ENCODE assay signal across 8 cellular contexts in genomic region chr9:137295313-137296213, GRCh38. TPM values are rescaled to one million over a fixed set of nuclear protein-coding genes. Genes with fewer than 3 reads are reported as not detected.
A peak's percentile ranks its signal among the peaks of the same experiment; 100 is the strongest.
DNase-seq lines count a peak whose midpoint lies in the region; ATAC-seq and TF ChIP-seq lines count a peak whose summit lies in the region.

No MANE protein-coding gene starts in this region.

- peaks cover 2% of the 10 kb centered on the region for H3K79me1 ChIP-seq in neuronal stem cell (ENCODE audit: low read depth, low read length)

- H3K9me3 ChIP-seq in HUES6 (ENCODE audit: control insufficient read depth, insufficient read depth, low read depth, low read length) (no peaks in the 10 kb centered on the region), esophagus (ENCODE audit: control insufficient read depth in 2 of 2, insufficient read depth in 1 of 2, low read depth in 1 of 2, low read length in 1 of 2) (no peaks in the 10 kb centered on the region), neuronal stem cell (replicated peaks in 1 of 2; ENCODE audit: control insufficient read depth in 2 of 2, insufficient read depth in 1 of 2, low read depth in 1 of 2, low read length in 2 of 2) (peaks cover 0 to 10% of the 10 kb centered on the region in 2 donors)

- H3K14ac ChIP-seq in neuronal stem cell (ENCODE audit: low read length): no peak overlapping the region

- H3K27ac ChIP-seq in HUES6 (ENCODE audit: low read depth, low read length) (no peak overlapping the region), esophagus (ENCODE audit: low read depth in 2 of 2, low read length in 1 of 2) (peak overlapping the region in 1 of 2 donors; percentile 43), neuronal stem cell (replicated peaks; ENCODE audit: low read length) (peak overlapping the region; percentile 75)

- peak overlapping the region; percentile 83 for H3K4me2 ChIP-seq in neuronal stem cell (ENCODE audit: insufficient read depth, low read length, poor library complexity, severe bottlenecking)

- no peak overlapping the region for H3K23ac ChIP-seq in neuronal stem cell (ENCODE audit: low read depth, low read length, poor library complexity)

- H2BK12ac ChIP-seq in neuronal stem cell (ENCODE audit: low read length): peak overlapping the region; percentile 73

- peak overlapping the region; percentile 97 for H3K18ac ChIP-seq in neuronal stem cell (ENCODE audit: low read length)

- peak overlapping the region; percentile 97 for H2BK120ac ChIP-seq in neuronal stem cell (ENCODE audit: low read depth, low read length)

- H3K9ac ChIP-seq in HUES6 (ENCODE audit: low read length): no peak overlapping the region
- H3K9ac ChIP-seq in neuronal stem cell (ENCODE audit: low read depth, low read length, poor library complexity): peak overlapping the region; percentile 86

- no peak for ATAC-seq in GM21825 (IDR thresholded peaks at IDR 0.05; ENCODE audit: unreplicated experiment)
- ATAC-seq in HG03469 (IDR thresholded peaks at IDR 0.05; ENCODE audit: unreplicated experiment): no peak

- peak; percentile 63 for TF ChIP-seq CTCF in GM12873 (IDR thresholded peaks at IDR 0.05; ENCODE audit: insufficient read depth, low read depth, low read length, missing control alignments)

- no peaks in the 10 kb centered on the region for H3K36me3 ChIP-seq in HUES6 (ENCODE audit: control insufficient read depth, insufficient read depth, low read length)
- H3K36me3 ChIP-seq in esophagus (ENCODE audit: control insufficient read depth in 2 of 2, insufficient read depth in 2 of 2, low read length in 1 of 2): peaks cover 0 to 2% of the 10 kb centered on the region in 2 donors
- H3K36me3 ChIP-seq in neuronal stem cell (replicated peaks in 1 of 2; ENCODE audit: control insufficient read depth in 2 of 2, insufficient read depth in 2 of 2, low read length in 2 of 2): peaks cover 5 to 14% of the 10 kb centered on the region in 2 donors

- H3K27me3 ChIP-seq in HUES6 (ENCODE audit: control insufficient read depth, insufficient read depth, low read length): peaks cover 51% of the 10 kb centered on the region
- no peaks in the 10 kb centered on the region for H3K27me3 ChIP-seq in esophagus (ENCODE audit: control insufficient read depth in 1 of 2, insufficient read depth in 2 of 2, low read length in 2 of 2)
- H3K27me3 ChIP-seq in neuronal stem cell (ENCODE audit: control insufficient read depth in 3 of 3, insufficient read depth in 3 of 3, low read depth in 1 of 3, low read length in 3 of 3): peaks cover 0 to 11% (median 2%) of the 10 kb centered on the region in 3 experiments

- peak overlapping the region; percentile 87 for H2AFZ ChIP-seq in neuronal stem cell (ENCODE audit: low read length)

- H2AK5ac ChIP-seq in neuronal stem cell (ENCODE audit: low read depth, low read length): peak overlapping the region; percentile 100

- H3K4me3 ChIP-seq in HUES6 (ENCODE audit: low read depth, low read length) (peak overlapping the region; percentile 52), esophagus (ENCODE audit: low read depth in 1 of 2, low read length in 2 of 2) (peak overlapping the region; percentile 36 to 49), neuronal stem cell (ENCODE audit: low read length in 2 of 2) (peak overlapping the region; percentile 46 to 78)

- H4K8ac ChIP-seq in neuronal stem cell (ENCODE audit: low read depth, low read length): no peak overlapping the region

- H4K91ac ChIP-seq in neuronal stem cell (ENCODE audit: low read depth, low read length, poor library complexity): no peak overlapping the region

- WGBS in esophagus, 2 donors: 1% methylated on average over 50 to 120 of the region's 120 CpGs
- no CpG with 5 or more reads among the region's 120 CpGs for WGBS in neuronal stem cell (ENCODE audit: extremely low coverage in 2 of 2, insufficient read length in 2 of 2, insufficient replicate concordance in 1 of 2), 2 donors

- H2BK5ac ChIP-seq in neuronal stem cell (ENCODE audit: low read length): no peak overlapping the region

- peak overlapping the region; percentile 99 for H2BK15ac ChIP-seq in neuronal stem cell (ENCODE audit: low read length)

- DNase-seq in activated CD8-positive, alpha-beta memory T cell treated with anti-CD3 and anti-CD28 coated beads for 24 hours: peak; percentile 84
- DNase-seq in neuronal stem cell (ENCODE audit: low spot score) (peak; percentile 62), NCI-H2107 treated with DMSO at 0.1 percent for 48 hours (lab: John Stamatoyannopoulos, UW; ENCODE audit: unreplicated experiment) (no peak)

- H3K4me1 ChIP-seq in HUES6 (ENCODE audit: control insufficient read depth, insufficient read depth, low read length) (peaks cover 36% of the 10 kb centered on the region), esophagus (ENCODE audit: control insufficient read depth in 2 of 2, insufficient read depth in 2 of 2, low read length in 1 of 2) (peaks cover 0 to 5% of the 10 kb centered on the region in 2 donors), neuronal stem cell (ENCODE audit: control insufficient read depth in 2 of 2, insufficient read depth in 1 of 2, low read depth in 1 of 2, low read length in 2 of 2) (peaks cover 28 to 31% of the 10 kb centered on the region in 2 donors)

- no peak overlapping the region for H3K4ac ChIP-seq in neuronal stem cell (ENCODE audit: low read length)

RNA-seq across cellular contexts. Expression of gene NRARP, which starts 6.5 kb away (rescaled TPM):
- 1 to 10 TPM; 1.6 to 7.8 TPM for polyA plus RNA-seq in esophagus
- 51.2 TPM for polyA plus RNA-seq in neuronal stem cell (2013, experiment 1 of 2)
- polyA plus RNA-seq in neuronal stem cell (2013, experiment 2 of 2): 51.6 TPM

RNA-seq across cellular contexts. Expression of gene TOR4A, which starts 18.0 kb away (rescaled TPM):
- 1 to 10 TPM; 1.5 to 4.3 TPM for polyA plus RNA-seq in esophagus
- polyA plus RNA-seq in neuronal stem cell (2013, experiment 1 of 2): 3.1 TPM
- 3.0 TPM for polyA plus RNA-seq in neuronal stem cell (2013, experiment 2 of 2)

RNA-seq across cellular contexts. Expression of gene NELFB, which starts 40.4 kb away (rescaled TPM):
- polyA plus RNA-seq in esophagus: 10 to 100 TPM; 31.7 to 34.7 TPM
- polyA plus RNA-seq in neuronal stem cell (2013, experiment 1 of 2): 45.7 TPM
- 46.2 TPM for polyA plus RNA-seq in neuronal stem cell (2013, experiment 2 of 2)

RNA-seq across cellular contexts. Expression of gene STPG3, which starts 44.5 kb away (rescaled TPM):
- not detected for polyA plus RNA-seq in esophagus
- 0.07 TPM for polyA plus RNA-seq in neuronal stem cell (2013, experiment 1 of 2)
- not detected for polyA plus RNA-seq in neuronal stem cell (2013, experiment 2 of 2)

RNA-seq across cellular contexts. Expression of gene TUBB4B, which starts 54.5 kb away (rescaled TPM):
- polyA plus RNA-seq in esophagus: 100 to 1,000 TPM; 415 to 578 TPM
- 358 TPM for polyA plus RNA-seq in neuronal stem cell (2013, experiment 1 of 2)
- 354 TPM for polyA plus RNA-seq in neuronal stem cell (2013, experiment 2 of 2)
